ENCODE assay signal across 30 cellular contexts in genomic region chr5:101253096-101253495, GRCh38.
DNase-seq lines count a peak whose midpoint lies in the region; ATAC-seq and TF ChIP-seq lines count a peak whose summit lies in the region.
"Had no signal": no experiment of that assay in that cellular context is flagged by ENCODE, and none has a peak within 500 bp of the region (broad histone marks: within the 10 kb centered on the region; RNA-seq: fewer than 3 reads in every experiment).

No MANE protein-coding gene starts in this region.

- no peak overlapping the region for H3K14ac ChIP-seq in trophoblast cell (ENCODE audit: low read length)

- no peak for ATAC-seq in GM18498 (IDR thresholded peaks at IDR 0.05; ENCODE audit: unreplicated experiment)
- ATAC-seq: A549; CD8-positive, alpha-beta T cell had no signal

- H3K4me3 Mint-ChIP-seq in osteocyte (ENCODE audit: unreplicated experiment): no peak overlapping the region
- H3K4me3 Mint-ChIP-seq: B cell; CD14-positive monocyte; CD4-positive, alpha-beta memory T cell; CD4-positive, alpha-beta T cell; CD4-positive, CD25-positive, alpha-beta regulatory T cell; CD8-positive, alpha-beta memory T cell; CD8-positive, alpha-beta T cell had no signal

- no peaks in the 10 kb centered on the region for H3K27me3 Mint-ChIP-seq in osteocyte (ENCODE audit: unreplicated experiment)
- H3K27me3 Mint-ChIP-seq: B cell; CD4-positive, alpha-beta T cell; CD4-positive, CD25-positive, alpha-beta regulatory T cell had no signal

- H3K9ac ChIP-seq in mesendoderm (ENCODE audit: low read length): no peak overlapping the region
- no peak overlapping the region for H3K9ac ChIP-seq in trophoblast cell (ENCODE audit: low read length)
- H3K9ac ChIP-seq: BLaER1; BLaER1 treated with 17β-estradiol and CSF1 and Interleukin-3, amounts not matched to agents 10 nM and 100 nM had no signal

- no peak overlapping the region for H4K91ac ChIP-seq in trophoblast cell (ENCODE audit: low read depth, low read length)

- peak; percentile 2 for DNase-seq in mesendoderm
- DNase-seq in trophoblast cell: peak; percentile 68 to 94
- no peak for DNase-seq in osteocyte (ENCODE audit: extremely low spot score, unreplicated experiment)
- DNase-seq: 8988T; ACHN; BE2C; C1 segment of cervical spinal cord; Caco-2; Calu3; CD4-positive, alpha-beta memory T cell; CD4-positive, alpha-beta T cell; CD4-positive, CD25-positive, alpha-beta regulatory T cell; CD8-positive, alpha-beta memory T cell; CD8-positive, alpha-beta T cell; COR-L47; DMS 273 treated with DMSO at 0.1 percent for 48 hours; DMS153; DMS53; DMS79; DMS79 treated with DMSO at 0.1 percent for 48 hours; DND-41; EL had no signal

- H4K5ac ChIP-seq in mesendoderm (ENCODE audit: low read length): no peak overlapping the region

- no peaks in the 10 kb centered on the region for H3K4me1 Mint-ChIP-seq in osteocyte (ENCODE audit: unreplicated experiment)
- H3K4me1 Mint-ChIP-seq: B cell; CD14-positive monocyte; CD4-positive, CD25-positive, alpha-beta regulatory T cell; CD8-positive, alpha-beta memory T cell had no signal

- no peak overlapping the region for H3K27ac Mint-ChIP-seq in osteocyte (ENCODE audit: unreplicated experiment)
- H3K27ac Mint-ChIP-seq: B cell; CD14-positive monocyte; CD4-positive, alpha-beta memory T cell; CD4-positive, alpha-beta T cell; CD4-positive, CD25-positive, alpha-beta regulatory T cell; CD8-positive, alpha-beta memory T cell; CD8-positive, alpha-beta T cell had no signal

- peaks cover 9% of the 10 kb centered on the region for H3K9me3 Mint-ChIP-seq in osteocyte (ENCODE audit: unreplicated experiment)
- H3K9me3 Mint-ChIP-seq: CD4-positive, alpha-beta T cell had no signal

- no peak overlapping the region for H2BK12ac ChIP-seq in trophoblast cell (ENCODE audit: low read length)

- H3K4me2 ChIP-seq in mesendoderm (ENCODE audit: low read length) (no peak overlapping the region), trophoblast cell (ENCODE audit: low read length) (no peak overlapping the region)
- H3K4me2 ChIP-seq: A549; BLaER1; BLaER1 treated with 17β-estradiol and CSF1 and Interleukin-3, amounts not matched to agents 10 nM and 100 nM had no signal

- no CpG with 5 or more reads among the region's 4 CpGs for WGBS in mesendoderm (ENCODE audit: extremely low coverage, insufficient coverage, low lambda C conversion rate)
- WGBS in trophoblast cell (ENCODE audit: extremely low coverage, insufficient coverage, insufficient read length): no CpG with 5 or more reads among the region's 4 CpGs

- H3K23ac ChIP-seq in mesendoderm (ENCODE audit: low read length): no peak overlapping the region
- H3K23ac ChIP-seq in trophoblast cell (ENCODE audit: low read length): no peak overlapping the region

- H3K9me3 ChIP-seq in trophoblast cell (ENCODE audit: insufficient read depth, low read depth, low read length): no peaks in the 10 kb centered on the region
- H3K9me3 ChIP-seq: BE2C; BLaER1; BLaER1 treated with 17β-estradiol and CSF1 and Interleukin-3, amounts not matched to agents 10 nM and 100 nM had no signal

- H3K4ac ChIP-seq in mesendoderm (ENCODE audit: low read depth, low read length): no peak overlapping the region
- no peak overlapping the region for H3K4ac ChIP-seq in trophoblast cell (ENCODE audit: low read depth, low read length)

- H3K4me3 ChIP-seq in mesendoderm (ENCODE audit: low read length) (no peak overlapping the region), trophoblast cell (ENCODE audit: low read depth, low read length) (no peak overlapping the region)
- H3K4me3 ChIP-seq: A549; BLaER1; BLaER1 treated with 17β-estradiol and CSF1 and Interleukin-3, amounts not matched to agents 10 nM and 100 nM had no signal

- no peak overlapping the region for H2AK5ac ChIP-seq in mesendoderm (ENCODE audit: low read length)
- H2AK5ac ChIP-seq in trophoblast cell (ENCODE audit: low read length): no peak overlapping the region

- no peak overlapping the region for H2BK5ac ChIP-seq in mesendoderm (ENCODE audit: low read length)
- H2BK5ac ChIP-seq in trophoblast cell (ENCODE audit: low read depth, low read length, poor library complexity): no peak overlapping the region

- H3K18ac ChIP-seq in mesendoderm (ENCODE audit: low read length) (no peak overlapping the region), trophoblast cell (ENCODE audit: low read length) (no peak overlapping the region)

- no peak overlapping the region for H2AFZ ChIP-seq in trophoblast cell (ENCODE audit: insufficient read depth, low read length, poor library complexity)

- no peaks in the 10 kb centered on the region for H3K4me1 ChIP-seq in mesendoderm (ENCODE audit: control insufficient read depth, low read depth, low read length)
- no peaks in the 10 kb centered on the region for H3K4me1 ChIP-seq in trophoblast cell (ENCODE audit: control insufficient read depth in 1 of 2, insufficient read depth in 2 of 2, low read length in 2 of 2)
- H3K4me1 ChIP-seq: A549; BE2C; BLaER1; BLaER1 treated with 17β-estradiol and CSF1 and Interleukin-3, amounts not matched to agents 10 nM and 100 nM; Caco-2 had no signal

- H4K8ac ChIP-seq in mesendoderm (ENCODE audit: low read depth, low read length): no peak overlapping the region
- no peak overlapping the region for H4K8ac ChIP-seq in trophoblast cell (ENCODE audit: low read depth, low read length)

- TF ChIP-seq CTCF in osteocyte (IDR thresholded peaks at IDR 0.05): no peak

- H3K36me3 Mint-ChIP-seq in osteocyte (ENCODE audit: unreplicated experiment): no peaks in the 10 kb centered on the region
- H3K36me3 Mint-ChIP-seq: CD14-positive monocyte; CD4-positive, alpha-beta memory T cell; CD4-positive, CD25-positive, alpha-beta regulatory T cell; CD8-positive, alpha-beta memory T cell; CD8-positive, alpha-beta T cell had no signal

- no peak overlapping the region for H4K12ac ChIP-seq in trophoblast cell (ENCODE audit: low read depth, low read length)

- H3K79me2 ChIP-seq in mesendoderm (ENCODE audit: control insufficient read depth, insufficient read depth, low read length) (no peaks in the 10 kb centered on the region), trophoblast cell (ENCODE audit: control insufficient read depth, insufficient read depth, low read length, poor library complexity) (no peaks in the 10 kb centered on the region)

- no peak overlapping the region for H3K56ac ChIP-seq in mesendoderm (ENCODE audit: low read length)

- H2BK120ac ChIP-seq in mesendoderm (ENCODE audit: low read depth, low read length): no peak overlapping the region
- H2BK120ac ChIP-seq in trophoblast cell (ENCODE audit: insufficient read depth, low read length, poor library complexity): no peak overlapping the region

- H2BK15ac ChIP-seq in mesendoderm (replicated peaks; ENCODE audit: low read depth): no peak overlapping the region

- H3K27me3 ChIP-seq in mesendoderm (ENCODE audit: insufficient read depth, low read length, poor library complexity): no peaks in the 10 kb centered on the region
- H3K27me3 ChIP-seq in trophoblast cell (ENCODE audit: insufficient read depth, low read length): no peaks in the 10 kb centered on the region
- H3K27me3 ChIP-seq: BE2C; BLaER1; BLaER1 treated with 17β-estradiol and CSF1 and Interleukin-3, amounts not matched to agents 10 nM and 100 nM had no signal

- H3K79me1 ChIP-seq in mesendoderm (ENCODE audit: low read length) (no peaks in the 10 kb centered on the region), trophoblast cell (ENCODE audit: low read length) (no peaks in the 10 kb centered on the region)

- H3K36me3 ChIP-seq in mesendoderm (ENCODE audit: control insufficient read depth, insufficient read depth, low read length): no peaks in the 10 kb centered on the region
- H3K36me3 ChIP-seq in trophoblast cell (ENCODE audit: control insufficient read depth in 1 of 2, insufficient read depth in 2 of 2, low read length in 2 of 2): no peaks in the 10 kb centered on the region
- H3K36me3 ChIP-seq: BE2C; BLaER1; BLaER1 treated with 17β-estradiol and CSF1 and Interleukin-3, amounts not matched to agents 10 nM and 100 nM had no signal

- no peak overlapping the region for H3K27ac ChIP-seq in mesendoderm (ENCODE audit: low read depth, low read length)
- H3K27ac ChIP-seq in trophoblast cell (ENCODE audit: low read depth, low read length): no peak overlapping the region
- H3K27ac ChIP-seq: 22Rv1; A549; BLaER1; BLaER1 treated with 17β-estradiol and CSF1 and Interleukin-3, amounts not matched to agents 10 nM and 100 nM; C4-2B had no signal
